23 cellular contexts compared by ENCODE assay signal in the genomic region with DNA sequence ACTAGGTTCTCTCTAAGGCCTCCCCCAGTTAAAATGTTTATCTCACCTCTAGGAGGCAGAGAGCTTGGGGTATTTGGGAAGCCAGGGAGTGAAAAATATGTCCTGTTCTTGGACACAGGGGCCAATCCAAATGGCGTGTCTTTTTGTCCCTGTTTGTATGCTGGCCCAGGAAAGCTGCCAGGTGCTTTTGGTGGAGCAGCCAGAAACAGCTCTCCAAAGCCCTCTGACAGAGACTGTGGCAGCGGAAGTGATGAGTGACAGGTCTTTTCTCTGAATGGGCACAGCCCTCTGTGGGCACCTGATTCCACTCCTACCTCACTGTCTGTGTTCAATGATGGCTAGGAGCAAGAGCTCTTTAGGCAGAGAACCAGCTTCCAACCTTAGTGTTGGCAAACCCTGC.
DNase-seq lines count a peak whose midpoint lies in the region; ATAC-seq, FAIRE-seq and TF ChIP-seq lines count a peak whose summit lies in the region.
"Had no signal": no experiment of that assay in that cellular context is flagged by ENCODE, and none has a peak within 500 bp of the region (broad histone marks: within the 10 kb centered on the region; RNA-seq: fewer than 3 reads in every experiment).

No MANE protein-coding gene starts in this region.

- intact Hi-C loops in right lobe of liver (cut with DNase I): no loop called here

- no peaks in the 10 kb centered on the region for H3K36me3 ChIP-seq in right lobe of liver
- no peaks in the 10 kb centered on the region for H3K36me3 ChIP-seq in HAP-1 (replicated peaks)
- H3K36me3 ChIP-seq: brain microvascular endothelial cell, MG63, upper lobe of right lung had no signal

- in situ Hi-C loops in HAP-1 (cut with MboI; ENCODE audit: low sequenced_read_pairs): no loop called here

- peaks cover 0 to 32% (median 12%) of the 10 kb centered on the region in 4 donors for H3K4me1 ChIP-seq in right lobe of liver
- H3K4me1 ChIP-seq in HAP-1: no peaks in the 10 kb centered on the region
- H3K4me1 ChIP-seq: upper lobe of right lung had no signal

- FAIRE-seq in GM19239 (lab: Jason Lieb, UNC): no peak
- FAIRE-seq: colon had no signal

- no peak for TF ChIP-seq CTCF in right lobe of liver (IDR thresholded peaks at IDR 0.05)

- no peaks in the 10 kb centered on the region for H3K9me3 ChIP-seq in right lobe of liver
- no peaks in the 10 kb centered on the region for H3K9me3 ChIP-seq in HAP-1
- H3K9me3 ChIP-seq: MG63, upper lobe of right lung had no signal

- no peak for TF ChIP-seq POLR2A in right lobe of liver (IDR thresholded peaks at IDR 0.05)

- peak overlapping the region; percentile 30 to 45 (median 36) for H3K27ac ChIP-seq in right lobe of liver
- H3K27ac ChIP-seq: brain microvascular endothelial cell, upper lobe of right lung had no signal

- H3K27me3 ChIP-seq in right lobe of liver (no peaks in the 10 kb centered on the region), HAP-1 (ENCODE audit: low read depth) (no peaks in the 10 kb centered on the region)
- H3K27me3 ChIP-seq: brain microvascular endothelial cell, upper lobe of right lung had no signal

- peak; percentile 45 to 55 (median 48) for ATAC-seq in right lobe of liver
- ATAC-seq in HG02610 (IDR thresholded peaks at IDR 0.05; ENCODE audit: unreplicated experiment): no peak
- ATAC-seq: activated naive CD8-positive, alpha-beta T cell treated with anti-CD3 and anti-CD28 coated beads, Interleukin-2, amount 50 U/mL, for 24 hours; naive thymus-derived CD4-positive, alpha-beta T cell; PC-3 had no signal

- DNase-seq in DMS79 (lab: John Stamatoyannopoulos, UW) (peak; percentile 63), NCI-H1436 treated with DMSO at 0.1 percent for 48 hours (lab: John Stamatoyannopoulos, UW) (peak; percentile 43), NCI-H526 treated with DMSO at 0.1 percent for 48 hours (lab: John Stamatoyannopoulos, UW) (peak; percentile 31), right lobe of liver (peak; percentile 62 to 74 (median 72)), GM19239 (ENCODE audit: insufficient read length, low spot score) (no peak), HAP-1 (ENCODE audit: low spot score in 2 of 2) (no peak)
- DNase-seq: activated B cell treated with CpG ODN at 0.5 μM for 24 hours; activated CD4-positive, alpha-beta memory T cell treated with anti-CD3 and anti-CD28 coated beads for 36 hours; activated effector memory CD4-positive, alpha-beta T cell treated with Interleukin-2 at 50 U/mL for 16 hours; activated naive CD8-positive, alpha-beta T cell treated with anti-CD3 and anti-CD28 coated beads, Interleukin-2, amount 50 U/mL, for 24 hours; brain microvascular endothelial cell; C1 segment of cervical spinal cord; GF-D8; HCEC 1CT; mammary epithelial cell; MG63; naive thymus-derived CD4-positive, alpha-beta T cell; PC-3; Right ventricle myocardium superior; T-helper 9 cell; upper lobe of right lung had no signal

- WGBS in right lobe of liver (ENCODE audit: insufficient coverage, low coverage, low lambda C conversion rate, missing lambda C conversion rate): 30% methylated on average over 2 of the region's 2 CpGs

- H3K4me3 ChIP-seq in right lobe of liver (no peak overlapping the region), HAP-1 (no peak overlapping the region)
- H3K4me3 ChIP-seq: MG63, upper lobe of right lung had no signal

Comparison
In these comparisons a context has a peak if more than half of its experiments do, and no peak if none do; other contexts are left out.
1. DNase-seq: peak in DMS79 (single experiment), NCI-H1436 treated with DMSO at 0.1 percent for 48 hours (single experiment), NCI-H526 treated with DMSO at 0.1 percent for 48 hours (single experiment) and right lobe of liver (3 of 3); none in GM19239 (single experiment) and HAP-1 (0 of 2).